8 cellular contexts compared by ENCODE assay signal in genomic region chr9:17810728-17811634, GRCh38.
DNase-seq lines count a peak whose midpoint lies in the region; ATAC-seq and TF ChIP-seq lines count a peak whose summit lies in the region.

No MANE protein-coding gene starts in this region.

- no peaks in the 10 kb centered on the region for H3K79me2 ChIP-seq in smooth muscle cell (ENCODE audit: low read depth)

- H4K20me1 ChIP-seq in smooth muscle cell (ENCODE audit: low read depth) = no peaks in the 10 kb centered on the region

- DNase-seq in cardiac muscle cell (ENCODE audit: low read depth in 1 of 2, low spot score in 1 of 2) (peak; percentile 80 to 87), Right ventricle myocardium superior (no peak), NCI-H460 (ENCODE audit: extremely low read depth, low read depth) (peak; percentile 47), hepatic stellate cell (ENCODE audit: low spot score) (peak; percentile 34), smooth muscle cell (lab: John Stamatoyannopoulos, UW; ENCODE audit: unreplicated experiment) (no peak), T-helper 9 cell (no peak)
- peak; percentile 5 for DNase-seq in activated naive CD8-positive, alpha-beta T cell treated with anti-CD3 and anti-CD28 coated beads for 36 hours

- no peak overlapping the region for H3K4me3 Mint-ChIP-seq in activated naive CD8-positive, alpha-beta T cell treated with anti-CD3 and anti-CD28 coated beads for 36 hours

- no peak overlapping the region for H3K4me3 ChIP-seq in cardiac muscle cell
- no peak overlapping the region for H3K4me3 ChIP-seq in smooth muscle cell

- H3K4me1 Mint-ChIP-seq in activated naive CD8-positive, alpha-beta T cell treated with anti-CD3 and anti-CD28 coated beads for 36 hours = no peaks in the 10 kb centered on the region

- intact Hi-C loops in Right ventricle myocardium superior (cut with DNase I) = loop anchor here (5.0 kb wide), 1 partner anchor 331 kb away; no protein-coding TSS in a partner anchor

- no peaks in the 10 kb centered on the region for H3K9me3 ChIP-seq in cardiac muscle cell (ENCODE audit: low read depth)
- H3K9me3 ChIP-seq in smooth muscle cell (replicated peaks; ENCODE audit: low read depth) = no peaks in the 10 kb centered on the region

- no peak overlapping the region for H3K9ac ChIP-seq in smooth muscle cell (ENCODE audit: low read depth)

- peak; percentile 81 for TF ChIP-seq CTCF in cardiac muscle cell (IDR thresholded peaks at IDR 0.05; ENCODE audit: low read depth, low read length)
- TF ChIP-seq CTCF in smooth muscle cell (IDR thresholded peaks at IDR 0.05; ENCODE audit: borderline replicate concordance, insufficient read depth, poor library complexity, severe bottlenecking) = peak; percentile 97

- no peak overlapping the region for H2AFZ ChIP-seq in smooth muscle cell (ENCODE audit: low read depth)

- no peak overlapping the region for H3K27ac Mint-ChIP-seq in activated naive CD8-positive, alpha-beta T cell treated with anti-CD3 and anti-CD28 coated beads for 36 hours

- H3K9me3 Mint-ChIP-seq in activated naive CD8-positive, alpha-beta T cell treated with anti-CD3 and anti-CD28 coated beads for 36 hours = no peaks in the 10 kb centered on the region

- WGBS in smooth muscle cell (ENCODE audit: low lambda C conversion rate) = 37% methylated on average over 14 of the region's 14 CpGs

- peaks cover 18% of the 10 kb centered on the region for H3K27me3 ChIP-seq in cardiac muscle cell
- peaks cover 53% of the 10 kb centered on the region for H3K27me3 ChIP-seq in smooth muscle cell (ENCODE audit: low read depth)

- ATAC-seq in Right ventricle myocardium superior (ENCODE audit: poor library complexity) = no peak
- ATAC-seq in HG03175 (IDR thresholded peaks at IDR 0.05; ENCODE audit: unreplicated experiment) = peak; percentile 67

- H3K4me2 ChIP-seq in smooth muscle cell = no peak overlapping the region

- H3K27me3 Mint-ChIP-seq in activated naive CD8-positive, alpha-beta T cell treated with anti-CD3 and anti-CD28 coated beads for 36 hours = no peaks in the 10 kb centered on the region

- H3F3A ChIP-seq in smooth muscle cell (ENCODE audit: low read depth) = no peaks in the 10 kb centered on the region

- H3K4me1 ChIP-seq in cardiac muscle cell (ENCODE audit: low read depth) (no peaks in the 10 kb centered on the region), smooth muscle cell (ENCODE audit: low read depth) (peaks cover 8% of the 10 kb centered on the region)

- H3K36me3 ChIP-seq in cardiac muscle cell (no peaks in the 10 kb centered on the region), smooth muscle cell (ENCODE audit: low read depth) (no peaks in the 10 kb centered on the region)

- H3K27ac ChIP-seq in cardiac muscle cell = no peak overlapping the region
- H3K27ac ChIP-seq in smooth muscle cell (ENCODE audit: low read depth) = no peak overlapping the region

- H3K36me3 Mint-ChIP-seq in activated naive CD8-positive, alpha-beta T cell treated with anti-CD3 and anti-CD28 coated beads for 36 hours = no peaks in the 10 kb centered on the region

Comparison
In these comparisons a context has a peak if more than half of its experiments do, and no peak if none do; other contexts are left out.
1. DNase-seq: peak in cardiac muscle cell (2 of 2), NCI-H460 (single experiment), activated naive CD8-positive, alpha-beta T cell treated with anti-CD3 and anti-CD28 coated beads for 36 hours (single experiment) and hepatic stellate cell (single experiment); none in Right ventricle myocardium superior (single experiment), smooth muscle cell (single experiment) and T-helper 9 cell (single experiment).